13 cellular contexts compared by ENCODE assay signal in genomic region chr3:75180235-75180944, GRCh38.
DNase-seq lines count a peak whose midpoint lies in the region; ATAC-seq and TF ChIP-seq lines count a peak whose summit lies in the region.
"Had no signal": no experiment of that assay in that cellular context is flagged by ENCODE, and none has a peak within 500 bp of the region (broad histone marks: within the 10 kb centered on the region; RNA-seq: fewer than 3 reads in every experiment).

No MANE protein-coding gene starts in this region.

- no peaks in the 10 kb centered on the region for H3K9me3 Mint-ChIP-seq in osteocyte (ENCODE audit: unreplicated experiment)

- TF ChIP-seq CTCF in osteocyte (IDR thresholded peaks at IDR 0.05): no peak

- peak; percentile 85 for ATAC-seq in GM18508 (IDR thresholded peaks at IDR 0.05; ENCODE audit: insufficient read depth, unreplicated experiment)
- peak; percentile 50 for ATAC-seq in GM21360 (IDR thresholded peaks at IDR 0.05; ENCODE audit: unreplicated experiment)
- peak; percentile 65 for ATAC-seq in HG03175 (IDR thresholded peaks at IDR 0.05; ENCODE audit: unreplicated experiment)
- no peak for ATAC-seq in GM21717 (IDR thresholded peaks at IDR 0.05; ENCODE audit: unreplicated experiment)
- ATAC-seq: left cardiac atrium had no signal

- no peak overlapping the region for H3K4me3 Mint-ChIP-seq in osteocyte (ENCODE audit: unreplicated experiment)

- DNase-seq in UCSD-AML1 (lab: John Stamatoyannopoulos, UW; ENCODE audit: unreplicated experiment) (peak; percentile 6), NCI-H345 (lab: John Stamatoyannopoulos, UW) (no peak), SK-N-DZ (ENCODE audit: low spot score) (no peak), osteocyte (ENCODE audit: extremely low spot score, unreplicated experiment) (no peak)
- DNase-seq: activated gamma-delta T cell treated with Interleukin-2 at 50 U/mL for 16 hours, dermis blood vessel endothelial cell, hippocampal formation, left cardiac atrium, NCI-H2081 treated with DMSO at 0.1 percent for 48 hours had no signal

- no peaks in the 10 kb centered on the region for H3K36me3 Mint-ChIP-seq in osteocyte (ENCODE audit: unreplicated experiment)

- no peaks in the 10 kb centered on the region for H3K4me1 Mint-ChIP-seq in osteocyte (ENCODE audit: unreplicated experiment)

- H3K27ac Mint-ChIP-seq in osteocyte (ENCODE audit: unreplicated experiment): no peak overlapping the region

- peaks cover 4% of the 10 kb centered on the region for H3K27me3 Mint-ChIP-seq in osteocyte (ENCODE audit: unreplicated experiment)
